16 cellular contexts compared by ENCODE assay signal in genomic region chr7:49346200-49346899, GRCh38.
DNase-seq lines count a peak whose midpoint lies in the region; ATAC-seq and TF ChIP-seq lines count a peak whose summit lies in the region.
"Had no signal": no experiment of that assay in that cellular context is flagged by ENCODE, and none has a peak within 500 bp of the region (broad histone marks: within the 10 kb centered on the region; RNA-seq: fewer than 3 reads in every experiment).

No MANE protein-coding gene starts in this region.

- intact Hi-C loops in Right ventricle myocardium inferior (cut with DNase I): no loop called here
- intact Hi-C loops in left ventricle myocardium inferior (cut with micrococcal nuclease): no loop called here
- intact Hi-C loops in OCI-LY7 (cut with micrococcal nuclease; ENCODE audit: unreplicated experiment): no loop called here
- intact Hi-C loops in left ventricle myocardium superior (cut with micrococcal nuclease): no loop called here
- intact Hi-C loops in gastrocnemius medialis (cut with DNase I; ENCODE audit: low total_unique reads): no loop called here

- H3K4me3 ChIP-seq in left ventricle myocardium inferior (no peak overlapping the region), OCI-LY7 (ENCODE audit: low read depth, low read length, poor library complexity, severe bottlenecking) (no peak overlapping the region), gastrocnemius medialis (no peak overlapping the region)
- H3K4me3 ChIP-seq: BLaER1 treated with 17β-estradiol and CSF1 and Interleukin-3, amounts not matched to agents 10 nM and 100 nM; GM12878; Peyer's patch had no signal

- H3K4me2 ChIP-seq in OCI-LY7 (ENCODE audit: low read length): no peak overlapping the region
- H3K4me2 ChIP-seq: BLaER1 treated with 17β-estradiol and CSF1 and Interleukin-3, amounts not matched to agents 10 nM and 100 nM had no signal

- TF ChIP-seq POLR2A in gastrocnemius medialis (IDR thresholded peaks at IDR 0.05): no peak

- ATAC-seq in Right ventricle myocardium inferior (peak; percentile 86), left ventricle myocardium superior (peak; percentile 85), gastrocnemius medialis (no peak), GM18519 (IDR thresholded peaks at IDR 0.05; ENCODE audit: low FRiP score, unreplicated experiment) (no peak)
- ATAC-seq: GM12878 had no signal

- no peaks in the 10 kb centered on the region for H4K20me1 ChIP-seq in OCI-LY7 (ENCODE audit: insufficient read depth, low read length)
- H4K20me1 ChIP-seq: BLaER1 treated with 17β-estradiol and CSF1 and Interleukin-3, amounts not matched to agents 10 nM and 100 nM had no signal

- CTCF ChIA-PET in OCI-LY7 (lab: Charles Lee; ENCODE audit: unreplicated experiment): no interaction called here

- H3K9me3 ChIP-seq in left ventricle myocardium inferior (replicated peaks) (peaks cover 13% of the 10 kb centered on the region), OCI-LY7 (ENCODE audit: low read length) (peaks cover 27% of the 10 kb centered on the region; the same call in 1 of the 2 replicates), gastrocnemius medialis (no peaks in the 10 kb centered on the region)
- H3K9me3 ChIP-seq: Peyer's patch had no signal

- H3K4me1 ChIP-seq in left ventricle myocardium inferior (no peaks in the 10 kb centered on the region), OCI-LY7 (ENCODE audit: insufficient read depth, low read length, poor library complexity, severe bottlenecking) (no peaks in the 10 kb centered on the region), gastrocnemius medialis (no peaks in the 10 kb centered on the region)
- H3K4me1 ChIP-seq: BLaER1 treated with 17β-estradiol and CSF1 and Interleukin-3, amounts not matched to agents 10 nM and 100 nM; Peyer's patch had no signal

- no peaks in the 10 kb centered on the region for H3K79me2 ChIP-seq in OCI-LY7 (ENCODE audit: insufficient read depth, low read depth, low read length)

- no peaks in the 10 kb centered on the region for H3K9me2 ChIP-seq in OCI-LY7 (ENCODE audit: insufficient read depth, low read length)

- TF ChIP-seq CTCF in left ventricle myocardium inferior (IDR thresholded peaks at IDR 0.05; ENCODE audit: borderline replicate concordance) (no peak), OCI-LY7 (conservative IDR thresholded peaks at IDR 0.05; ENCODE audit: low read length) (no peak), gastrocnemius medialis (IDR thresholded peaks at IDR 0.05 in 4 of 5, conservative IDR thresholded peaks at IDR 0.05 in 1 of 5) (no peak)

- no TSS peak for BruUV-seq in OCI-LY7 (replicated peaks; lab: Mats Ljungman, UMichigan)

- in situ Hi-C loops in gastrocnemius medialis (cut with MboI; ENCODE audit: low sequenced_read_pairs in 4 of 4): no loop called here

- H3K36me3 ChIP-seq in left ventricle myocardium inferior (no peaks in the 10 kb centered on the region), OCI-LY7 (ENCODE audit: insufficient read depth, low read length) (peaks cover 5% of the 10 kb centered on the region; the same call in 1 of the 2 replicates), gastrocnemius medialis (no peaks in the 10 kb centered on the region)
- H3K36me3 ChIP-seq: BLaER1 treated with 17β-estradiol and CSF1 and Interleukin-3, amounts not matched to agents 10 nM and 100 nM; Peyer's patch had no signal

- POLR2A ChIA-PET in OCI-LY7 (lab: Charles Lee): no interaction called here

- DNase-seq in Right ventricle myocardium inferior (ENCODE audit: missing footprints): no peak
- DNase-seq in left ventricle myocardium inferior: no peak
- no peak for DNase-seq in OCI-LY7 (ENCODE audit: low spot score)
- DNase-seq in left ventricle myocardium superior: no peak
- DNase-seq in gastrocnemius medialis: peak; percentile 2 to 12
- no peak for DNase-seq in NCI-H82 (lab: John Stamatoyannopoulos, UW)
- no peak for DNase-seq in retina
- DNase-seq: 8988T, DMS53, NCI-H146, NCI-H345, Peyer's patch, SIG-M5 had no signal

- H2AFZ ChIP-seq in OCI-LY7 (ENCODE audit: low read length): peak overlapping the region; percentile 8; the same call in 1 of the 2 replicates

- no peak overlapping the region for H3K27ac ChIP-seq in left ventricle myocardium inferior (replicated peaks)
- H3K27ac ChIP-seq in OCI-LY7 (ENCODE audit: low read depth, low read length, poor library complexity, severe bottlenecking): no peak overlapping the region
- H3K27ac ChIP-seq in gastrocnemius medialis: no peak overlapping the region
- H3K27ac ChIP-seq: BLaER1 treated with 17β-estradiol and CSF1 and Interleukin-3, amounts not matched to agents 10 nM and 100 nM; Peyer's patch had no signal

- H3K27me3 ChIP-seq in left ventricle myocardium inferior (ENCODE audit: low read depth) (no peaks in the 10 kb centered on the region), gastrocnemius medialis (no peaks in the 10 kb centered on the region)
- H3K27me3 ChIP-seq: BLaER1 treated with 17β-estradiol and CSF1 and Interleukin-3, amounts not matched to agents 10 nM and 100 nM; Peyer's patch had no signal

Comparison
In these comparisons a context has a peak if more than half of its experiments do, and no peak if none do; other contexts are left out.
1. ATAC-seq: peak in Right ventricle myocardium inferior (single experiment) and left ventricle myocardium superior (single experiment); none in gastrocnemius medialis (0 of 2) and GM18519 (single experiment).
2. DNase-seq: peak in gastrocnemius medialis (2 of 2); none in Right ventricle myocardium inferior (single experiment), left ventricle myocardium inferior (single experiment), OCI-LY7 (single experiment), left ventricle myocardium superior (single experiment), NCI-H82 (single experiment) and retina (single experiment).